22 cellular contexts compared by ENCODE assay signal in genomic region chr1:65836686-65837085, GRCh38. TPM values are rescaled to one million over a fixed set of nuclear protein-coding genes. Genes with fewer than 3 reads are reported as not detected.
DNase-seq lines count a peak whose midpoint lies in the region; ATAC-seq lines count a peak whose summit lies in the region.
"Had no signal": no experiment of that assay in that cellular context is flagged by ENCODE, and none has a peak within 500 bp of the region (broad histone marks: within the 10 kb centered on the region; RNA-seq: fewer than 3 reads in every experiment).

No MANE protein-coding gene starts in this region.

- peaks cover 9% of the 10 kb centered on the region for H3K27me3 Mint-ChIP-seq in activated T-cell treated with anti-CD3 and anti-CD28 coated beads, Interleukin-2, amount 50 U/mL, for 72 hours (ENCODE audit: low read depth)

- no peaks in the 10 kb centered on the region for H3K9me3 Mint-ChIP-seq in activated T-cell treated with anti-CD3 and anti-CD28 coated beads, Interleukin-2, amount 50 U/mL, for 72 hours

- H3K4me1 Mint-ChIP-seq in activated T-cell treated with anti-CD3 and anti-CD28 coated beads, Interleukin-2, amount 50 U/mL, for 72 hours (ENCODE audit: low read depth), result no peaks in the 10 kb centered on the region
- H3K4me1 Mint-ChIP-seq: CD14-positive monocyte; CD4-positive, alpha-beta memory T cell; CD4-positive, CD25-positive, alpha-beta regulatory T cell; CD8-positive, alpha-beta memory T cell had no signal

- no peak overlapping the region for H3K4me3 Mint-ChIP-seq in activated T-cell treated with anti-CD3 and anti-CD28 coated beads, Interleukin-2, amount 50 U/mL, for 72 hours
- H3K4me3 Mint-ChIP-seq: CD14-positive monocyte; CD4-positive, alpha-beta memory T cell; CD4-positive, CD25-positive, alpha-beta regulatory T cell; CD8-positive, alpha-beta memory T cell had no signal

- no peaks in the 10 kb centered on the region for H3K36me3 Mint-ChIP-seq in activated T-cell treated with anti-CD3 and anti-CD28 coated beads, Interleukin-2, amount 50 U/mL, for 72 hours (ENCODE audit: insufficient read depth in 2 of 2)
- H3K36me3 Mint-ChIP-seq: CD14-positive monocyte; CD4-positive, alpha-beta memory T cell; CD4-positive, CD25-positive, alpha-beta regulatory T cell; CD8-positive, alpha-beta memory T cell had no signal

- DNase-seq in COLO829 (ENCODE audit: low spot score) (peak; percentile 59), dermis blood vessel endothelial cell (peak; percentile 13), foreskin melanocyte (peak; percentile 75), AG08395 (ENCODE audit: low spot score) (no peak)
- DNase-seq in activated T-cell treated with anti-CD3 and anti-CD28 coated beads, Interleukin-2, amount 50 U/mL, for 72 hours, result no peak
- DNase-seq: BE2C; C1 segment of cervical spinal cord; CD4-positive, alpha-beta memory T cell; CD4-positive, CD25-positive, alpha-beta regulatory T cell; CD8-positive, alpha-beta memory T cell; DMS 273 treated with DMSO at 0.1 percent for 48 hours; DMS153; DMS53; DMS79; DND-41; EL; GDM1 had no signal

- ATAC-seq in activated T-cell treated with anti-CD3 and anti-CD28 coated beads, Interleukin-2, amount 50 U/mL, for 72 hours (replicated peaks in 1 of 2), result no peak
- ATAC-seq: A549, GM12878 had no signal

- no peak overlapping the region for H3K27ac Mint-ChIP-seq in activated T-cell treated with anti-CD3 and anti-CD28 coated beads, Interleukin-2, amount 50 U/mL, for 72 hours
- H3K27ac Mint-ChIP-seq: CD4-positive, CD25-positive, alpha-beta regulatory T cell; CD8-positive, alpha-beta memory T cell had no signal

RNA-seq across cellular contexts. Expression of gene PDE4B, which starts 44.0 kb away (rescaled TPM):
- total RNA-seq in dermis blood vessel endothelial cell, result 156 and 222 TPM in 2 replicates
- total RNA-seq in activated T-cell treated with anti-CD3 and anti-CD28 coated beads, Interleukin-2, amount 50 U/mL, for 72 hours, result 10 to 100 TPM; 23.6 to 53.9 TPM
- total RNA-seq: A172, G401 had no signal

Comparison
In these comparisons a context has a peak if more than half of its experiments do, and no peak if none do; other contexts are left out.
1. DNase-seq: peak in COLO829 (single experiment), dermis blood vessel endothelial cell (single experiment) and foreskin melanocyte (single experiment); none in AG08395 (single experiment) and activated T-cell treated with anti-CD3 and anti-CD28 coated beads, Interleukin-2, amount 50 U/mL, for 72 hours (0 of 2).